In genomic region chr9:113798062-113799030, GRCh38 we compare ENCODE assay signal across 18 cellular contexts.
DNase-seq lines count a peak whose midpoint lies in the region; ATAC-seq and TF ChIP-seq lines count a peak whose summit lies in the region.
"Had no signal": no experiment of that assay in that cellular context is flagged by ENCODE, and none has a peak within 500 bp of the region (broad histone marks: within the 10 kb centered on the region; RNA-seq: fewer than 3 reads in every experiment).

No MANE protein-coding gene starts in this region.

- DNase-seq in activated CD8-positive, alpha-beta memory T cell treated with anti-CD3 and anti-CD28 coated beads, Interleukin-2, amount 10 ng/mL, durations not matched to agents 7 days and 5 days, result peak; percentile 16
- no peak for DNase-seq in activated CD8-positive, alpha-beta memory T cell treated with anti-CD3 and anti-CD28 coated beads, Interleukin-2, amount 50 U/mL, for 48 hours
- DNase-seq in LHCN-M2 (ENCODE audit: low read depth) (peak; percentile 10), fibroblast of mammary gland (ENCODE audit: low read depth) (peak; percentile 15), RPMI8226 (no peak), G401 (ENCODE audit: low spot score) (no peak)
- DNase-seq: 8988T; CD8-positive, alpha-beta T cell; DND-41; Karpas-422; NCI-H1417; NCI-H187 treated with DMSO at 0.1 percent for 48 hours; NCI-H69; SJCRH30 had no signal

- H3K27ac Mint-ChIP-seq in activated CD8-positive, alpha-beta memory T cell treated with anti-CD3 and anti-CD28 coated beads, Interleukin-2, amount 10 ng/mL, durations not matched to agents 7 days and 5 days, result no peak overlapping the region
- H3K27ac Mint-ChIP-seq: CD8-positive, alpha-beta T cell had no signal

- no peak for TF ChIP-seq CTCF in fibroblast of mammary gland (conservative IDR thresholded peaks at IDR 0.05; ENCODE audit: control insufficient read depth, insufficient read depth, low read depth, low read length)

- in situ Hi-C loops in G401 (cut with HindIII; ENCODE audit: low sequenced_read_pairs), result no loop called here

- CTCF ChIA-PET in activated CD8-positive, alpha-beta memory T cell treated with anti-CD3 and anti-CD28 coated beads, Interleukin-2, amount 10 ng/mL, durations not matched to agents 7 days and 5 days (lab: Charles Lee), result interaction anchor here (0.9 kb wide), 1 partner anchor 12 kb away, joined by 3 read pairs; no protein-coding TSS in a partner anchor

- no peak overlapping the region for H3K4me3 ChIP-seq in fibroblast of mammary gland (ENCODE audit: control insufficient read depth, low read depth, low read length)
- H3K4me3 ChIP-seq: BLaER1, SJCRH30 had no signal

- H3K4me3 Mint-ChIP-seq in activated CD8-positive, alpha-beta memory T cell treated with anti-CD3 and anti-CD28 coated beads, Interleukin-2, amount 10 ng/mL, durations not matched to agents 7 days and 5 days, result no peak overlapping the region
- H3K4me3 Mint-ChIP-seq: CD8-positive, alpha-beta T cell had no signal

- no peaks in the 10 kb centered on the region for H3K4me1 Mint-ChIP-seq in activated CD8-positive, alpha-beta memory T cell treated with anti-CD3 and anti-CD28 coated beads, Interleukin-2, amount 10 ng/mL, durations not matched to agents 7 days and 5 days

- no peaks in the 10 kb centered on the region for H3K9me3 Mint-ChIP-seq in activated CD8-positive, alpha-beta memory T cell treated with anti-CD3 and anti-CD28 coated beads, Interleukin-2, amount 10 ng/mL, durations not matched to agents 7 days and 5 days (ENCODE audit: low read depth)
- H3K9me3 Mint-ChIP-seq: CD8-positive, alpha-beta T cell had no signal

- no peak for ATAC-seq in activated CD8-positive, alpha-beta memory T cell treated with anti-CD3 and anti-CD28 coated beads, Interleukin-2, amount 10 ng/mL, durations not matched to agents 7 days and 5 days
- ATAC-seq in HG03565 (IDR thresholded peaks at IDR 0.05; ENCODE audit: unreplicated experiment) (no peak), HG02885 (IDR thresholded peaks at IDR 0.05; ENCODE audit: poor library complexity, unreplicated experiment) (no peak)
- ATAC-seq: CD8-positive, alpha-beta T cell; HCT116 had no signal

- H3K27me3 Mint-ChIP-seq in activated CD8-positive, alpha-beta memory T cell treated with anti-CD3 and anti-CD28 coated beads, Interleukin-2, amount 10 ng/mL, durations not matched to agents 7 days and 5 days, result peaks cover 2% of the 10 kb centered on the region

- no peaks in the 10 kb centered on the region for H3K36me3 Mint-ChIP-seq in activated CD8-positive, alpha-beta memory T cell treated with anti-CD3 and anti-CD28 coated beads, Interleukin-2, amount 10 ng/mL, durations not matched to agents 7 days and 5 days
- H3K36me3 Mint-ChIP-seq: CD8-positive, alpha-beta T cell had no signal

Comparison
In these comparisons a context has a peak if more than half of its experiments do, and no peak if none do; other contexts are left out.
1. DNase-seq: peak in activated CD8-positive, alpha-beta memory T cell treated with anti-CD3 and anti-CD28 coated beads, Interleukin-2, amount 10 ng/mL, durations not matched to agents 7 days and 5 days (single experiment), LHCN-M2 (single experiment) and fibroblast of mammary gland (single experiment); none in activated CD8-positive, alpha-beta memory T cell treated with anti-CD3 and anti-CD28 coated beads, Interleukin-2, amount 50 U/mL, for 48 hours (single experiment), RPMI8226 (single experiment) and G401 (single experiment).